ENCODE assay signal across 21 cellular contexts in genomic region chr2:164014791-164015190, GRCh38.
DNase-seq lines count a peak whose midpoint lies in the region; ATAC-seq and TF ChIP-seq lines count a peak whose summit lies in the region.
"Had no signal": no experiment of that assay in that cellular context is flagged by ENCODE, and none has a peak within 500 bp of the region (broad histone marks: within the 10 kb centered on the region; RNA-seq: fewer than 3 reads in every experiment).

No MANE protein-coding gene starts in this region.

- BruUV-seq in PC-3 (replicated peaks; lab: Mats Ljungman, UMichigan), result no TSS peak

- H3K9me2 ChIP-seq in PC-3 (replicated peaks; ENCODE audit: low read length), result no peaks in the 10 kb centered on the region
- H3K9me2 ChIP-seq: SK-N-SH had no signal

- POLR2A ChIA-PET in PC-3 (lab: Charles Lee; ENCODE audit: unreplicated experiment), result no interaction called here

- H3K9ac ChIP-seq in PC-3 (ENCODE audit: low read length), result no peak overlapping the region
- H3K9ac ChIP-seq: SK-N-SH had no signal

- H3K4me1 ChIP-seq in ACC112 (ENCODE audit: control insufficient read depth, insufficient read depth, low read length, unreplicated experiment) (peaks cover 15% of the 10 kb centered on the region), SJCRH30 (no peaks in the 10 kb centered on the region; the same call in 1 of the 2 replicates), psoas muscle (no peaks in the 10 kb centered on the region), PC-3 (ENCODE audit: insufficient read depth, low read length) (no peaks in the 10 kb centered on the region)
- H3K4me1 ChIP-seq: body of pancreas, prostate gland, vagina had no signal

- DNase-seq in SJCRH30, result no peak
- DNase-seq in glomerular visceral epithelial cell (ENCODE audit: extremely low spot score), result peak; percentile 51
- DNase-seq in psoas muscle, result no peak
- DNase-seq in DMS 273 (lab: John Stamatoyannopoulos, UW; ENCODE audit: unreplicated experiment), result no peak
- no peak for DNase-seq in PC-3
- DNase-seq in activated naive CD4-positive, alpha-beta T cell treated with anti-CD3 and anti-CD28 coated beads, Interleukin-2, amount 50 U/mL, for 16 hours, result no peak
- DNase-seq: activated CD4-positive, alpha-beta T cell treated with anti-CD3 and anti-CD28 coated beads, Interleukin-2, amount 50 U/mL, for 4 hours; activated T-cell treated with anti-CD3 and anti-CD28 coated beads, Interleukin-2, amount 50 U/mL, for 48 hours; CD4-positive, alpha-beta memory T cell; GOT3; NCI-H1048; NCI-H774; SK-N-SH; stimulated activated naive CD4-positive, alpha-beta T cell treated with Interleukin-2 at 50 U/mL for 16 hours had no signal

- H3K36me3 ChIP-seq in ACC112 (ENCODE audit: insufficient read depth, low read length) (no peaks in the 10 kb centered on the region), SJCRH30 (no peaks in the 10 kb centered on the region), psoas muscle (ENCODE audit: insufficient read depth in 1 of 2, low read depth in 1 of 2) (no peaks in the 10 kb centered on the region), PC-3 (ENCODE audit: low read depth, low read length) (no peaks in the 10 kb centered on the region)
- H3K36me3 ChIP-seq: prostate gland, thyroid gland, vagina had no signal

- ATAC-seq in psoas muscle (no peak), PC-3 (no peak), GM18502 (IDR thresholded peaks at IDR 0.05; ENCODE audit: poor library complexity, unreplicated experiment) (no peak)

- H3K27ac ChIP-seq in ACC112 (ENCODE audit: low read depth, low read length) (no peak overlapping the region), SJCRH30 (peak overlapping the region; percentile 72), psoas muscle (no peak overlapping the region), PC-3 (ENCODE audit: low read length) (no peak overlapping the region)
- H3K27ac ChIP-seq: body of pancreas, prostate gland, thyroid gland, vagina had no signal

- H3K9me3 ChIP-seq in SJCRH30 (replicated peaks) (no peaks in the 10 kb centered on the region), psoas muscle (no peaks in the 10 kb centered on the region), PC-3 (ENCODE audit: low read length) (no peaks in the 10 kb centered on the region)
- H3K9me3 ChIP-seq: body of pancreas, prostate gland, SK-N-SH, thyroid gland, vagina had no signal

- CTCF ChIA-PET in PC-3 (lab: Charles Lee), result no interaction called here

- 33 to 42% (median 41%) methylated on average over 1 of the region's 1 CpG for WGBS in psoas muscle, 3 donors

- H2AFZ ChIP-seq in ACC112 (ENCODE audit: low read length, unreplicated experiment) (peak overlapping the region; percentile 72), PC-3 (ENCODE audit: low read length) (no peak overlapping the region)

- H3F3A ChIP-seq in PC-3 (ENCODE audit: low read length, unreplicated experiment), result no peaks in the 10 kb centered on the region

- H3K4me3 ChIP-seq in ACC112 (ENCODE audit: low read depth, low read length) (no peak overlapping the region), SJCRH30 (peak overlapping the region; percentile 36), psoas muscle (peak overlapping the region; percentile 30), PC-3 (ENCODE audit: low read length) (no peak overlapping the region)
- H3K4me3 ChIP-seq: body of pancreas, prostate gland, skin epidermis, thyroid gland, vagina had no signal

- TF ChIP-seq CTCF in psoas muscle (IDR thresholded peaks at IDR 0.05) (no peak), PC-3 (conservative IDR thresholded peaks at IDR 0.05; ENCODE audit: low read depth, low read length) (no peak)

- no peak overlapping the region for H3K4me2 ChIP-seq in PC-3 (ENCODE audit: low read length)
- H3K4me2 ChIP-seq: SK-N-SH had no signal

- intact Hi-C loops in psoas muscle (cut with DNase I), result no loop called here
- intact Hi-C loops in PC-3 (cut with micrococcal nuclease), result no loop called here

- H3K27me3 ChIP-seq in ACC112 (ENCODE audit: insufficient read depth, low read length), result no peaks in the 10 kb centered on the region
- H3K27me3 ChIP-seq in SJCRH30, result no peaks in the 10 kb centered on the region
- H3K27me3 ChIP-seq in psoas muscle (ENCODE audit: insufficient read depth in 3 of 3, low read length in 2 of 3), result no peaks in the 10 kb centered on the region
- H3K27me3 ChIP-seq in PC-3 (ENCODE audit: low read length), result peaks cover 53% of the 10 kb centered on the region
- H3K27me3 ChIP-seq: body of pancreas, thyroid gland, vagina had no signal

- no peaks in the 10 kb centered on the region for H3K79me2 ChIP-seq in ACC112 (ENCODE audit: control insufficient read depth, insufficient read depth, low read length, unreplicated experiment)
- no peaks in the 10 kb centered on the region for H3K79me2 ChIP-seq in PC-3 (ENCODE audit: low read length)

- H4K20me1 ChIP-seq in PC-3 (ENCODE audit: low read length), result no peaks in the 10 kb centered on the region

Comparison
In these comparisons a context has a peak if more than half of its experiments do, and no peak if none do; other contexts are left out.
1. H3K4me3 ChIP-seq: peak in SJCRH30 (single experiment) and psoas muscle (single experiment); none in ACC112 (single experiment) and PC-3 (single experiment).